1 cellular context compared by ENCODE assay signal in genomic region chr7:50477640-50478039, GRCh38.
TF ChIP-seq lines count a peak whose summit lies in the region.

No MANE protein-coding gene starts in this region.

TF ChIP-seq in SK-N-SH treated with all-trans-retinoic acid at 6 μM for 48 hours, 23 proteins besides CTCF, POLR2A, EP300 and RAD21 (continued from another document):
- TF ChIP-seq CSRNP3 (CRISPR knock-in tag; IDR thresholded peaks at IDR 0.05), result no peak
TF ChIP-seq in SK-N-SH treated with all-trans-retinoic acid at 6 μM for 48 hours: peak in this region for 1.
